Comparison of ENCODE assay signal across 18 cellular contexts in the genomic region with DNA sequence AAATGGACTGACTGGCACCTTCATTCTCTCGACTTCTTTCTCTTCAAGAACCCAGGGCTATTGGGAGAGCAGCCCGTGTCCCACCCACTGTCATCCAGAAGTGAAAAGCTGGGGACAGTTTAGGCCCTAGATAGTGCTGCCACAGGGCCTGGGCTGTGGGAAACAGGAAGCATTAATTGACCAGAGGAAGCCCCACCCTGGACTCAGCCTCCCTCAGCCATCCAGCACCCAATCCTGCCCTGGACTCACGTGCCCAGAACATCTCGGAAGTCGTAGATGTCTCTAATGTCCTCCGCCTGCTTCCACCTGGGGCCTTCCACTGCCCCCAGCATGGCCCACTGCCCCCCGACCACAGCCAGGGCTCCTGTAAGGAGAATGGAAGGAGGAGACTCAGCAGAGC. TPM values are rescaled to one million over a fixed set of nuclear protein-coding genes. Genes with fewer than 3 reads are reported as not detected.
DNase-seq lines count a peak whose midpoint lies in the region; ATAC-seq and TF ChIP-seq lines count a peak whose summit lies in the region.
"Had no signal": no experiment of that assay in that cellular context is flagged by ENCODE, and none has a peak within 500 bp of the region (broad histone marks: within the 10 kb centered on the region; RNA-seq: fewer than 3 reads in every experiment).

No MANE protein-coding gene starts in this region.

- ATAC-seq in T-helper 17 cell (no peak), HG02970 (IDR thresholded peaks at IDR 0.05; ENCODE audit: low FRiP score, unreplicated experiment) (no peak)
- ATAC-seq in effector memory CD8-positive, alpha-beta T cell (replicated peaks), result no peak
- ATAC-seq in activated naive CD4-positive, alpha-beta T cell treated with anti-CD3 and anti-CD28 coated beads, Interleukin-2, amount 50 U/mL, for 72 hours, result no peak
- ATAC-seq: stimulated activated naive CD8-positive, alpha-beta T cell treated with anti-CD3 and anti-CD28 coated beads, Interleukin-15, amount 100 ng/mL, for 72 hours had no signal

- H3K4me3 Mint-ChIP-seq in T-helper 17 cell (no peak overlapping the region), nephron (peak overlapping the region in 2 of 3 experiments; percentile 18 to 87)
- H3K4me3 Mint-ChIP-seq in effector memory CD8-positive, alpha-beta T cell, result peak overlapping the region; percentile 4
- H3K4me3 Mint-ChIP-seq: B cell had no signal

- TF ChIP-seq POLR2A in transverse colon (IDR thresholded peaks at IDR 0.05), result no peak

- H3K9me3 ChIP-seq in T-helper 17 cell (ENCODE audit: control insufficient read depth, low read length, poor library complexity, severe bottlenecking) (no peaks in the 10 kb centered on the region), transverse colon (no peaks in the 10 kb centered on the region)
- H3K9me3 ChIP-seq: colonic mucosa had no signal

- TF ChIP-seq CTCF in nephron (IDR thresholded peaks at IDR 0.05; ENCODE audit: unreplicated experiment in 3 of 3), result no peak
- no peak for TF ChIP-seq CTCF in transverse colon (IDR thresholded peaks at IDR 0.05)

- H3K9me3 Mint-ChIP-seq in effector memory CD8-positive, alpha-beta T cell, result no peaks in the 10 kb centered on the region
- no peaks in the 10 kb centered on the region for H3K9me3 Mint-ChIP-seq in nephron
- H3K9me3 Mint-ChIP-seq in activated naive CD4-positive, alpha-beta T cell treated with anti-CD3 and anti-CD28 coated beads, Interleukin-2, amount 50 U/mL, for 72 hours, result no peaks in the 10 kb centered on the region
- H3K9me3 Mint-ChIP-seq: stimulated activated naive CD8-positive, alpha-beta T cell treated with anti-CD3 and anti-CD28 coated beads, Interleukin-15, amount 100 ng/mL, for 72 hours had no signal

- no peak for TF ChIP-seq EP300 in transverse colon (IDR thresholded peaks at IDR 0.05; ENCODE audit: low read depth)

- H3K36me3 ChIP-seq in transverse colon, result no peaks in the 10 kb centered on the region
- H3K36me3 ChIP-seq: colonic mucosa had no signal

- H3K27me3 ChIP-seq in transverse colon, result no peaks in the 10 kb centered on the region
- H3K27me3 ChIP-seq: colonic mucosa, hepatocyte had no signal

- H3K4me1 Mint-ChIP-seq in T-helper 17 cell (peaks cover 34% of the 10 kb centered on the region), nephron (peaks cover 31% of the 10 kb centered on the region)
- peaks cover 21 to 23% of the 10 kb centered on the region in 2 donors for H3K4me1 Mint-ChIP-seq in effector memory CD8-positive, alpha-beta T cell (ENCODE audit: low read depth in 2 of 2)

- no peak overlapping the region for H3K4me3 ChIP-seq in transverse colon
- H3K4me3 ChIP-seq: colonic mucosa, hepatocyte had no signal

- in situ Hi-C loops in transverse colon (cut with MboI; ENCODE audit: low pct_ligation_motif_present in 1 of 4, low pct_unique_long_range_greater_than_20kb in 1 of 4, low sequenced_read_pairs in 3 of 4), result no loop called here

- H3K27ac ChIP-seq in transverse colon, result peak overlapping the region in 2 of 4 donors; percentile 17 to 21
- H3K27ac ChIP-seq: colonic mucosa, hepatocyte had no signal

- H3K27me3 Mint-ChIP-seq in T-helper 17 cell, result no peaks in the 10 kb centered on the region
- H3K27me3 Mint-ChIP-seq in effector memory CD8-positive, alpha-beta T cell, result no peaks in the 10 kb centered on the region
- no peaks in the 10 kb centered on the region for H3K27me3 Mint-ChIP-seq in nephron (ENCODE audit: low read depth)

- peak; percentile 58 for DNase-seq in CD1c-positive myeloid dendritic cell (ENCODE audit: extremely low spot score)
- DNase-seq in T-helper 17 cell, result no peak
- DNase-seq in effector memory CD8-positive, alpha-beta T cell, result no peak
- DNase-seq in transverse colon, result no peak
- DNase-seq in NCI-H1694 treated with DMSO at 0.1 percent for 48 hours (lab: John Stamatoyannopoulos, UW), result no peak
- no peak for DNase-seq in activated naive CD4-positive, alpha-beta T cell treated with anti-CD3 and anti-CD28 coated beads, Interleukin-2, amount 50 U/mL, for 72 hours (ENCODE audit: low spot score in 2 of 2)
- DNase-seq: activated T-cell treated with anti-CD3 and anti-CD28 coated beads, Interleukin-2, amount 50 U/mL, for 48 hours; amniotic stem cell; colonic mucosa; HCEC 1CT; kidney glomerular epithelial cell; stimulated activated CD4-positive, alpha-beta T cell treated with anti-CD3 and anti-CD28 coated beads, Interleukin-12 subunit alpha, Interleukin-12 subunit beta, amount 100 ng/mL, for 4 hours; stimulated activated naive CD8-positive, alpha-beta T cell treated with anti-CD3 and anti-CD28 coated beads, Interleukin-15, amount 100 ng/mL, for 72 hours; T-helper 1 cell had no signal

- intact Hi-C loops in transverse colon (cut with DNase I; ENCODE audit: low total_unique reads), result no loop called here

- WGBS in transverse colon (ENCODE audit: low coverage in 1 of 2), 2 donors, result 71% methylated on average over 7 of the region's 7 CpGs; no CpG with 5 or more reads in 1 of the 2 donors

- peaks cover 10 to 38% (median 30%) of the 10 kb centered on the region in 4 donors for H3K4me1 ChIP-seq in transverse colon

- H3K27ac Mint-ChIP-seq in T-helper 17 cell (peak overlapping the region; percentile 86), nephron (peak overlapping the region in 2 of 3 experiments; percentile 33 to 53)
- peak overlapping the region; percentile 70 to 75 for H3K27ac Mint-ChIP-seq in effector memory CD8-positive, alpha-beta T cell
- H3K27ac Mint-ChIP-seq in activated naive CD4-positive, alpha-beta T cell treated with anti-CD3 and anti-CD28 coated beads, Interleukin-2, amount 50 U/mL, for 72 hours, result peak overlapping the region in 1 of 2 donors; percentile 65
- H3K27ac Mint-ChIP-seq: B cell; stimulated activated naive CD8-positive, alpha-beta T cell treated with anti-CD3 and anti-CD28 coated beads, Interleukin-15, amount 100 ng/mL, for 72 hours had no signal

- H3K36me3 Mint-ChIP-seq in T-helper 17 cell (ENCODE audit: low read depth) (no peaks in the 10 kb centered on the region), nephron (ENCODE audit: low read depth) (peaks cover 3% of the 10 kb centered on the region)
- peaks cover 3% of the 10 kb centered on the region for H3K36me3 Mint-ChIP-seq in effector memory CD8-positive, alpha-beta T cell (ENCODE audit: insufficient read depth)
- H3K36me3 Mint-ChIP-seq in activated naive CD4-positive, alpha-beta T cell treated with anti-CD3 and anti-CD28 coated beads, Interleukin-2, amount 50 U/mL, for 72 hours, result peaks cover 7 to 8% of the 10 kb centered on the region in 2 donors

RNA-seq across cellular contexts. Expression of gene CAMK1, which starts 2.3 kb away (rescaled TPM):
- total RNA-seq in T-helper 17 cell, result 1 to 10 TPM; 1.9 to 2.2 TPM
- total RNA-seq in transverse colon, result 10 to 100 TPM in 3 of 4 donors, 1 to 10 TPM in 1; 5.6 to 45.0 (median 15.6) TPM
- total RNA-seq in activated naive CD4-positive, alpha-beta T cell treated with anti-CD3 and anti-CD28 coated beads, Interleukin-2, amount 50 U/mL, for 72 hours, result 10 to 100 TPM; 23.8 to 45.1 TPM

RNA-seq across cellular contexts. Expression of gene OGG1, which starts 17.7 kb away (rescaled TPM):
- total RNA-seq in T-helper 17 cell, result 10 to 100 TPM; 18.4 to 22.6 TPM
- 10 to 100 TPM; 27.8 to 69.5 (median 39.7) TPM for total RNA-seq in transverse colon
- total RNA-seq in activated naive CD4-positive, alpha-beta T cell treated with anti-CD3 and anti-CD28 coated beads, Interleukin-2, amount 50 U/mL, for 72 hours, result 10 to 100 TPM; 34.8 to 58.0 TPM

RNA-seq across cellular contexts. Expression of gene TADA3, which starts 24.9 kb away (rescaled TPM):
- total RNA-seq in T-helper 17 cell (10 to 100 TPM; 32.2 to 35.2 TPM), transverse colon (100 to 1,000 TPM in 2 of 4 donors, 10 to 100 TPM in 2; 53.7 to 504 (median 92.0) TPM)
- total RNA-seq in activated naive CD4-positive, alpha-beta T cell treated with anti-CD3 and anti-CD28 coated beads, Interleukin-2, amount 50 U/mL, for 72 hours, result 10 to 100 TPM; 47.5 to 92.3 TPM

RNA-seq across cellular contexts. Expression of gene ARPC4, which starts 25.5 kb away (rescaled TPM):
- total RNA-seq in T-helper 17 cell, result 100 to 1,000 TPM; 155 to 192 TPM
- total RNA-seq in transverse colon, result 100 to 1,000 TPM; 104 to 189 (median 143) TPM
- total RNA-seq in activated naive CD4-positive, alpha-beta T cell treated with anti-CD3 and anti-CD28 coated beads, Interleukin-2, amount 50 U/mL, for 72 hours, result 100 to 1,000 TPM; 125 to 265 TPM

RNA-seq across cellular contexts. Expression of gene BRPF1, which starts 35.9 kb away (rescaled TPM):
- total RNA-seq in T-helper 17 cell (10 to 100 TPM; 31.8 to 41.0 TPM), transverse colon (10 to 100 TPM in 3 of 4 donors, 1 to 10 TPM in 1; 9.4 to 18.7 (median 14.9) TPM)
- total RNA-seq in activated naive CD4-positive, alpha-beta T cell treated with anti-CD3 and anti-CD28 coated beads, Interleukin-2, amount 50 U/mL, for 72 hours, result 10 to 100 TPM; 24.3 to 37.0 TPM
